In the genomic region with DNA sequence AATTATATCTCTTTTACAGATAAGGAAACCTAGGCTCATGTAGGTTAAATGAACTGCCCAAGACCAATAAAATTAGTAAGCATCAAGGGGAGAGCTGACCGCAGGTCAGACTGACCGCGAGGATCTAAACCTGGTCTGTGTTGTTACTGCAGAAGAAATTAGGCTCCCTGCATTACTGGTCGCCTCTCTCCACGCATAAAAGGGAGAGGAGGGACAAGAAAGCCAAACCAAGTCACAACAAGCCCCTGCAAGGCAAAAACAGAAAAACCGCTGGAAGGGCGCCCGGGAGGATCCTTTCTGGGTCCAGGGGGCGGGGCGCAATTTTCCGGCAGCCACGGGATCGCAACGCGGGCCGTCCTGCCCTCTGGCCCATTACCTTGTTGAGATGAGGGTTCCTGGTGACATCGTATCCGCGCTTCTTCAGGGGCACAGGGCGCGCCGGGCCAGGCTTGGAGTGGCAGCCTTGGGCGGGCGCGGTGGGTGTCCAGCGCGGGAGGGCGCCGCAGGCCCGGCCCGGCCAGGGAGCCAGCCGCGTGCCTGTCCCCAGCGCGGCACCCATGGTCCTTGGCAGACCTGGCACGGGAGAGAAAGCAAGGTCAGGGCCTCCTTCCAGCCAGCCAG, we compare ENCODE assay signal across 8 cellular contexts. TPM values are rescaled to one million over a fixed set of nuclear protein-coding genes. Genes with fewer than 3 reads are reported as not detected.
DNase-seq lines count a peak whose midpoint lies in the region; ATAC-seq and TF ChIP-seq lines count a peak whose summit lies in the region.

No MANE protein-coding gene starts in this region.

- CTCF ChIA-PET in CD4-positive, alpha-beta memory T cell (lab: Charles Lee; ENCODE audit: partially characterized antibody), result no interaction called here

- intact Hi-C loops in CD4-positive, alpha-beta memory T cell (cut with micrococcal nuclease), result no loop called here
- intact Hi-C loops in lower lobe of right lung (cut with DNase I), result no loop called here

- H3K4me3 ChIP-seq in CD4-positive, alpha-beta memory T cell (ENCODE audit: low read length in 2 of 2), result peak overlapping the region; percentile 10 to 63
- H3K4me3 ChIP-seq in duodenal mucosa (ENCODE audit: low read depth in 1 of 2, low read length in 2 of 2), result peak overlapping the region; percentile 86 to 90
- H3K4me3 ChIP-seq in lower lobe of right lung, result peak overlapping the region; percentile 81
- no peak overlapping the region for H3K4me3 ChIP-seq in SJCRH30

- ATAC-seq in GM21723 (IDR thresholded peaks at IDR 0.05; ENCODE audit: unreplicated experiment) (peak; percentile 20), lower lobe of right lung (peak; percentile 77 to 80)
- ATAC-seq in stimulated activated naive CD8-positive, alpha-beta T cell treated with anti-CD3 and anti-CD28 coated beads, Interleukin-15, Interleukin-2, amounts not matched to agents 100 U/mL and 50 U/mL, for 24 hours, result peak; percentile 19

- H3K27me3 Mint-ChIP-seq in CD4-positive, alpha-beta memory T cell, result peaks cover 9 to 10% of the 10 kb centered on the region in 2 donors

- H3K4me1 ChIP-seq in CD4-positive, alpha-beta memory T cell (ENCODE audit: insufficient read depth, low read length), result peaks cover 8% of the 10 kb centered on the region
- peaks cover 8% of the 10 kb centered on the region in 2 donors for H3K4me1 ChIP-seq in duodenal mucosa (ENCODE audit: control insufficient read depth in 1 of 2, insufficient read depth in 2 of 2, low read length in 2 of 2)
- H3K4me1 ChIP-seq in lower lobe of right lung, result peaks cover 29% of the 10 kb centered on the region
- H3K4me1 ChIP-seq in SJCRH30, result no peaks in the 10 kb centered on the region

- H3K36me3 Mint-ChIP-seq in CD4-positive, alpha-beta memory T cell, result no peaks in the 10 kb centered on the region

- H3K27ac ChIP-seq in CD4-positive, alpha-beta memory T cell (ENCODE audit: low read depth, low read length), result no peak overlapping the region
- H3K27ac ChIP-seq in duodenal mucosa (ENCODE audit: low read depth, low read length) (peak overlapping the region; percentile 84), lower lobe of right lung (peak overlapping the region; percentile 91), SJCRH30 (no peak overlapping the region)

- no peaks in the 10 kb centered on the region for H3K36me3 ChIP-seq in CD4-positive, alpha-beta memory T cell (ENCODE audit: insufficient read depth, low read length)
- H3K36me3 ChIP-seq in duodenal mucosa (ENCODE audit: control insufficient read depth in 1 of 2, insufficient read depth in 2 of 2, low read length in 2 of 2) (no peaks in the 10 kb centered on the region), lower lobe of right lung (no peaks in the 10 kb centered on the region), SJCRH30 (no peaks in the 10 kb centered on the region)

- H3K27ac Mint-ChIP-seq in CD4-positive, alpha-beta memory T cell, result peak overlapping the region in 3 of 7 donors; percentile 11 to 25 (median 15)

- DNase-seq in CD4-positive, alpha-beta memory T cell, result peak in 1 of 5 donors; percentile 0
- DNase-seq in RPMI8226 (peak; percentile 21), lower lobe of right lung (peak; percentile 74), SJCRH30 (no peak), NCI-H748 (lab: John Stamatoyannopoulos, UW; ENCODE audit: unreplicated experiment) (no peak)
- DNase-seq in stimulated activated naive CD8-positive, alpha-beta T cell treated with anti-CD3 and anti-CD28 coated beads, Interleukin-15, Interleukin-2, amounts not matched to agents 100 U/mL and 50 U/mL, for 24 hours, result peak; percentile 19

- no peaks in the 10 kb centered on the region for H3K27me3 ChIP-seq in CD4-positive, alpha-beta memory T cell (ENCODE audit: insufficient read depth, low read length)
- H3K27me3 ChIP-seq in duodenal mucosa (ENCODE audit: control insufficient read depth in 1 of 2, insufficient read depth in 2 of 2, low read length in 2 of 2), result no peaks in the 10 kb centered on the region
- no peaks in the 10 kb centered on the region for H3K27me3 ChIP-seq in lower lobe of right lung (ENCODE audit: low read depth)
- H3K27me3 ChIP-seq in SJCRH30, result no peaks in the 10 kb centered on the region; the same call in 1 of the 2 replicates

- H3K4me1 Mint-ChIP-seq in CD4-positive, alpha-beta memory T cell, result peaks cover 6 to 16% (median 8%) of the 10 kb centered on the region in 4 donors

- H3K4me3 Mint-ChIP-seq in CD4-positive, alpha-beta memory T cell, result peak overlapping the region; percentile 60 to 87 (median 75)

- peak overlapping the region; percentile 70 to 82 for H3K9ac ChIP-seq in duodenal mucosa (ENCODE audit: low read depth in 1 of 2, low read length in 2 of 2)

- no peaks in the 10 kb centered on the region for H3K9me3 ChIP-seq in CD4-positive, alpha-beta memory T cell (ENCODE audit: control insufficient read depth in 1 of 2, low read length in 2 of 2)
- H3K9me3 ChIP-seq in duodenal mucosa (ENCODE audit: control insufficient read depth in 1 of 2, low read length in 2 of 2), result no peaks in the 10 kb centered on the region
- H3K9me3 ChIP-seq in lower lobe of right lung, result no peaks in the 10 kb centered on the region
- no peaks in the 10 kb centered on the region for H3K9me3 ChIP-seq in SJCRH30 (replicated peaks)

- H3K9me3 Mint-ChIP-seq in CD4-positive, alpha-beta memory T cell, result no peaks in the 10 kb centered on the region

- POLR2A ChIA-PET in CD4-positive, alpha-beta memory T cell (lab: Charles Lee; ENCODE audit: partially characterized antibody), result no interaction called here

- no peak for TF ChIP-seq CTCF in lower lobe of right lung (IDR thresholded peaks at IDR 0.05)

RNA-seq across cellular contexts. Expression of a gene that starts 0.9 kb away (rescaled TPM):
- total RNA-seq in CD4-positive, alpha-beta memory T cell, result 1 to 10 TPM; 1.3 to 1.9 TPM
- polyA plus RNA-seq in CD4-positive, alpha-beta memory T cell, result under 1 TPM in 1 of 2 donors, not detected in 1; 0.15 TPM
- 18.6 TPM for total RNA-seq in lower lobe of right lung
- total RNA-seq in SJCRH30 (2014; rRNA removed; shearing (Covaris generic)), result not detected in 2 replicates

Comparison
In these comparisons a context has a peak if more than half of its experiments do, and no peak if none do; other contexts are left out.
1. DNase-seq: peak in RPMI8226 (single experiment), lower lobe of right lung (single experiment) and stimulated activated naive CD8-positive, alpha-beta T cell treated with anti-CD3 and anti-CD28 coated beads, Interleukin-15, Interleukin-2, amounts not matched to agents 100 U/mL and 50 U/mL, for 24 hours (single experiment); none in SJCRH30 (0 of 2) and NCI-H748 (single experiment).
2. H3K27ac ChIP-seq: peak in duodenal mucosa (single experiment) and lower lobe of right lung (single experiment); none in CD4-positive, alpha-beta memory T cell (single experiment) and SJCRH30 (single experiment).
3. ATAC-seq: peak in every context shown above with its lines; median percentile 78 in lower lobe of right lung; 20 in GM21723; 19 in stimulated activated naive CD8-positive, alpha-beta T cell treated with anti-CD3 and anti-CD28 coated beads, Interleukin-15, Interleukin-2, amounts not matched to agents 100 U/mL and 50 U/mL, for 24 hours.